9 cellular contexts compared by ENCODE assay signal in genomic region chr9:127910613-127911205, GRCh38. TPM values are rescaled to one million over a fixed set of nuclear protein-coding genes. Genes with fewer than 3 reads are reported as not detected.
DNase-seq lines count a peak whose midpoint lies in the region; ATAC-seq, FAIRE-seq and TF ChIP-seq lines count a peak whose summit lies in the region.
"Had no signal": no experiment of that assay in that cellular context is flagged by ENCODE, and none has a peak within 500 bp of the region (broad histone marks: within the 10 kb centered on the region; RNA-seq: fewer than 3 reads in every experiment).

No MANE protein-coding gene starts in this region.

- no peak overlapping the region for H3K9ac ChIP-seq in kidney (ENCODE audit: low read length in 2 of 2)

- no peaks in the 10 kb centered on the region for H3K27me3 Mint-ChIP-seq in WTC11 (ENCODE audit: low read depth)

- TF ChIP-seq CTCF in GM12864 (IDR thresholded peaks at IDR 0.05; ENCODE audit: low read depth, low read length, missing control alignments), result peak; percentile 28
- TF ChIP-seq CTCF in WTC11 (IDR thresholded peaks at IDR 0.05), result no peak
- TF ChIP-seq CTCF in kidney (IDR thresholded peaks at IDR 0.05; ENCODE audit: borderline replicate concordance, extremely low read depth, insufficient read depth), result peak; percentile 18

- H3K36me3 Mint-ChIP-seq in WTC11, result peaks cover 6% of the 10 kb centered on the region; the same call in 1 of the 2 replicates

- H3K27me3 ChIP-seq in HAP-1 (ENCODE audit: low read depth), result no peaks in the 10 kb centered on the region

- intact Hi-C loops in kidney (cut with DNase I), result no loop called here

- no peak overlapping the region for H3K27ac ChIP-seq in kidney (ENCODE audit: low read depth in 2 of 2, low read length in 2 of 2)

- CTCF ChIA-PET in WTC11 (lab: Charles Lee), result interaction anchor here (1.0 to 1.6 kb wide), 7 partner anchors 10 to 147 kb away, joined by 3 to 8 read pairs (median 4); no protein-coding TSS in a partner anchor

- H3K36me3 ChIP-seq in kidney (ENCODE audit: control insufficient read depth in 1 of 2, insufficient read depth in 2 of 2, low read length in 2 of 2) (no peaks in the 10 kb centered on the region), HAP-1 (replicated peaks) (peaks cover 34% of the 10 kb centered on the region)

- 0 out of 2 replicates have a peak, but pooled peaks cover under 1% of the 10 kb centered on the region for H3K4me1 Mint-ChIP-seq in WTC11

- H3K4me3 ChIP-seq in GM12864 (ENCODE audit: low read depth, low read length), result peak overlapping the region; percentile 34
- H3K4me3 ChIP-seq in kidney (ENCODE audit: low read length in 2 of 2), result no peak overlapping the region
- H3K4me3 ChIP-seq in HAP-1, result no peak overlapping the region

- POLR2A ChIA-PET in WTC11 (lab: Charles Lee), result interaction anchor here (0.6 kb wide), 1 partner anchor 1081 kb away, joined by 4 read pairs; no protein-coding TSS in a partner anchor

- H3K4me3 Mint-ChIP-seq in WTC11, result no peak overlapping the region

- DNase-seq in AG08396 (ENCODE audit: low spot score) (peak; percentile 43), GM12864 (ENCODE audit: low read depth) (no peak), WTC11 (ENCODE audit: low spot score) (no peak), kidney (peak; percentile 74), HAP-1 (ENCODE audit: low spot score in 2 of 2) (no peak), SK-N-DZ (ENCODE audit: low spot score) (no peak)
- DNase-seq: central memory CD4-positive, alpha-beta T cell had no signal

- in situ Hi-C loops in HAP-1 (cut with MboI; ENCODE audit: low sequenced_read_pairs), result loop anchor here (10.0 to 25.0 kb wide), 2 partner anchors 176 to 973 kb away; partner anchors contain the start of gene TOR2A

- H3K9me3 ChIP-seq in kidney (ENCODE audit: control insufficient read depth in 1 of 2, low read length in 2 of 2) (no peaks in the 10 kb centered on the region), HAP-1 (no peaks in the 10 kb centered on the region)

- no peak for FAIRE-seq in kidney (lab: Jason Lieb, UNC)

- peak overlapping the region; percentile 55 for H3K27ac Mint-ChIP-seq in WTC11

- no peaks in the 10 kb centered on the region for H3K9me3 Mint-ChIP-seq in WTC11

- H3K4me1 ChIP-seq in kidney (ENCODE audit: control insufficient read depth in 1 of 2, insufficient read depth in 1 of 2, low read depth in 1 of 2, low read length in 2 of 2) (peaks cover 14 to 17% of the 10 kb centered on the region in 2 donors), HAP-1 (no peaks in the 10 kb centered on the region)

- no peak for ATAC-seq in WTC11
- no peak for ATAC-seq in GM18909 (IDR thresholded peaks at IDR 0.05; ENCODE audit: poor library complexity, unreplicated experiment)
- ATAC-seq in GM19467 (IDR thresholded peaks at IDR 0.05; ENCODE audit: unreplicated experiment), result no peak

TF ChIP-seq in WTC11, 78 proteins besides CTCF, POLR2A, EP300 and RAD21:
- TF ChIP-seq ZSCAN18 (CRISPR knock-in tag; IDR thresholded peaks at IDR 0.05), result no peak
- no peak for TF ChIP-seq NR3C1 (CRISPR knock-in tag; conservative IDR thresholded peaks at IDR 0.05; ENCODE audit: low read depth)
- TF ChIP-seq ZNF219 (CRISPR knock-in tag; IDR thresholded peaks at IDR 0.05; ENCODE audit: borderline replicate concordance), result no peak
- TF ChIP-seq SOX15 (CRISPR knock-in tag; IDR thresholded peaks at IDR 0.05), result no peak
- no peak for TF ChIP-seq USF2 (CRISPR knock-in tag; IDR thresholded peaks at IDR 0.05)
- no peak for TF ChIP-seq RORB (CRISPR knock-in tag; IDR thresholded peaks at IDR 0.05)

RNA-seq across cellular contexts. Expression of gene ST6GALNAC4, which starts 6.1 kb away (rescaled TPM):
- total RNA-seq in WTC11 (2021) (25.1 to 25.7 TPM (median 25.4 TPM) in 3 replicates), kidney (31.4 TPM)
- polyA plus RNA-seq in kidney (ENCODE audit: insufficient read depth, low read depth, low replicate concordance), result 31.6 TPM
- polyA plus RNA-seq in SK-N-DZ (2014; cell fraction: cytosol; rRNA removed), result 28.1 and 28.4 TPM in 2 replicates
- 18.1 and 19.8 TPM in 2 replicates for polyA plus RNA-seq in SK-N-DZ (2014; cell fraction: nucleus; rRNA removed)

RNA-seq across cellular contexts. Expression of gene ST6GALNAC6, which starts 11.3 kb away (rescaled TPM):
- 45.1 to 47.5 TPM (median 45.3 TPM) in 3 replicates for total RNA-seq in WTC11 (2021)
- 74.6 TPM for total RNA-seq in kidney
- 75.0 TPM for polyA plus RNA-seq in kidney (ENCODE audit: insufficient read depth, low read depth, low replicate concordance)
- 28.5 and 39.2 TPM in 2 replicates for polyA plus RNA-seq in SK-N-DZ (2014; cell fraction: cytosol; rRNA removed)
- 30.8 and 39.5 TPM in 2 replicates for polyA plus RNA-seq in SK-N-DZ (2014; cell fraction: nucleus; rRNA removed)

RNA-seq across cellular contexts. Expression of gene PIP5KL1, which starts 19.9 kb away (rescaled TPM):
- total RNA-seq in WTC11 (2021), result 15.8 to 20.2 TPM (median 16.8 TPM) in 3 replicates
- 3.0 TPM for total RNA-seq in kidney
- polyA plus RNA-seq in kidney (ENCODE audit: insufficient read depth, low read depth, low replicate concordance), result 4.3 TPM
- polyA plus RNA-seq in SK-N-DZ (2014; cell fraction: cytosol; rRNA removed), result 2.1 and 3.6 TPM in 2 replicates
- 18.2 and 18.8 TPM in 2 replicates for polyA plus RNA-seq in SK-N-DZ (2014; cell fraction: nucleus; rRNA removed)

RNA-seq across cellular contexts. Expression of gene DPM2, which starts 26.9 kb away (rescaled TPM):
- total RNA-seq in WTC11 (2021) (53.3 to 58.2 TPM (median 56.1 TPM) in 3 replicates), kidney (42.8 TPM)
- polyA plus RNA-seq in kidney (ENCODE audit: insufficient read depth, low read depth, low replicate concordance), result 70.0 TPM
- polyA plus RNA-seq in SK-N-DZ (2014; cell fraction: cytosol; rRNA removed), result 52.5 and 55.6 TPM in 2 replicates
- 46.6 and 51.6 TPM in 2 replicates for polyA plus RNA-seq in SK-N-DZ (2014; cell fraction: nucleus; rRNA removed)

RNA-seq across cellular contexts. Expression of gene AK1, which starts 33.2 kb away (rescaled TPM):
- total RNA-seq in WTC11 (2021) (27.5 to 34.9 TPM (median 34.4 TPM) in 3 replicates), kidney (77.9 TPM)
- 185 TPM for polyA plus RNA-seq in kidney (ENCODE audit: insufficient read depth, low read depth, low replicate concordance)
- 61.6 and 106 TPM in 2 replicates for polyA plus RNA-seq in SK-N-DZ (2014; cell fraction: cytosol; rRNA removed)
- polyA plus RNA-seq in SK-N-DZ (2014; cell fraction: nucleus; rRNA removed), result 55.2 and 64.2 TPM in 2 replicates

Comparison
In these comparisons a context has a peak if more than half of its experiments do, and no peak if none do; other contexts are left out.
1. DNase-seq: peak in AG08396 (single experiment) and kidney (single experiment); none in GM12864 (single experiment), WTC11 (single experiment), HAP-1 (0 of 2) and SK-N-DZ (single experiment).